ENCODE assay signal across 8 cellular contexts in genomic region chr11:64742087-64742939, GRCh38. TPM values are rescaled to one million over a fixed set of nuclear protein-coding genes. Genes with fewer than 3 reads are reported as not detected.
A peak's percentile ranks its signal among the peaks of the same experiment; 100 is the strongest.
DNase-seq lines count a peak whose midpoint lies in the region; ATAC-seq and TF ChIP-seq lines count a peak whose summit lies in the region.

No MANE protein-coding gene starts in this region.

- peak overlapping the region; percentile 74 for H3K4me3 Mint-ChIP-seq in GM23338
- H3K4me3 Mint-ChIP-seq in activated T-helper 2 cell treated with anti-CD3 and anti-CD28 coated beads, Interferon-gamma antibody, Interleukin-2, Interleukin-4, amounts not matched to agents 10 μg/mL and 5 μg/mL and 100 μg/mL, durations not matched to agents 14 hours and 24 hours and 36 hours (ENCODE audit: low read depth), result peak overlapping the region; percentile 68

- intact Hi-C loops in activated T-helper 2 cell treated with anti-CD3 and anti-CD28 coated beads, Interferon-gamma antibody, Interleukin-2, Interleukin-4, amounts not matched to agents 10 μg/mL and 5 μg/mL and 100 μg/mL, durations not matched to agents 14 hours and 24 hours and 36 hours (cut with micrococcal nuclease), result no loop called here

- peaks cover 29% of the 10 kb centered on the region for H3K36me3 Mint-ChIP-seq in GM23338 (ENCODE audit: low read depth)
- H3K36me3 Mint-ChIP-seq in activated T-helper 2 cell treated with anti-CD3 and anti-CD28 coated beads, Interferon-gamma antibody, Interleukin-2, Interleukin-4, amounts not matched to agents 10 μg/mL and 5 μg/mL and 100 μg/mL, durations not matched to agents 14 hours and 24 hours and 36 hours (ENCODE audit: low read depth), result peaks cover 34% of the 10 kb centered on the region

- H3K27ac ChIP-seq in GM23338 (ENCODE audit: low read depth) (no peak overlapping the region), iPS DF 6.9 (ENCODE audit: low read length) (no peak overlapping the region), smooth muscle cell (ENCODE audit: low read depth) (no peak overlapping the region)

- DNase-seq in BJ (ENCODE audit: low read depth) (no peak), GM23338 (ENCODE audit: low spot score) (peak; percentile 72), iPS DF 6.9 (ENCODE audit: low read depth, low spot score) (no peak), smooth muscle cell (lab: John Stamatoyannopoulos, UW; ENCODE audit: unreplicated experiment) (no peak), NCI-H1048 (lab: John Stamatoyannopoulos, UW) (no peak), NCI-H2029 (lab: John Stamatoyannopoulos, UW) (no peak)
- DNase-seq in activated T-helper 2 cell treated with anti-CD3 and anti-CD28 coated beads, Interferon-gamma antibody, Interleukin-2, Interleukin-4, amounts not matched to agents 10 μg/mL and 5 μg/mL and 100 μg/mL, durations not matched to agents 14 hours and 24 hours and 36 hours (ENCODE audit: low spot score), result no peak

- CTCF ChIA-PET in BJ (lab: Yijun Ruan, JAX), result interaction anchor here (0.9 to 4.7 kb wide), 17 partner anchors 9 to 107 kb away, joined by 3 to 19 read pairs (median 4); partner anchors contain the start of genes PYGM and SF1

- no CpG with 5 or more reads among the region's 59 CpGs for WGBS in iPS DF 6.9 (ENCODE audit: insufficient coverage, insufficient read length)
- 8% methylated on average over 58 of the region's 59 CpGs for WGBS in smooth muscle cell (ENCODE audit: low lambda C conversion rate)

- no peaks in the 10 kb centered on the region; the same call in 2 of the 3 replicates for H3K9me3 Mint-ChIP-seq in GM23338
- no peaks in the 10 kb centered on the region for H3K9me3 Mint-ChIP-seq in activated T-helper 2 cell treated with anti-CD3 and anti-CD28 coated beads, Interferon-gamma antibody, Interleukin-2, Interleukin-4, amounts not matched to agents 10 μg/mL and 5 μg/mL and 100 μg/mL, durations not matched to agents 14 hours and 24 hours and 36 hours

- H3K4me2 ChIP-seq in GM23338, result peak overlapping the region; percentile 92
- H3K4me2 ChIP-seq in smooth muscle cell, result peak overlapping the region; percentile 98

- peaks cover 37% of the 10 kb centered on the region for H3K4me1 Mint-ChIP-seq in GM23338
- H3K4me1 Mint-ChIP-seq in activated T-helper 2 cell treated with anti-CD3 and anti-CD28 coated beads, Interferon-gamma antibody, Interleukin-2, Interleukin-4, amounts not matched to agents 10 μg/mL and 5 μg/mL and 100 μg/mL, durations not matched to agents 14 hours and 24 hours and 36 hours (ENCODE audit: low read depth), result peaks cover 30% of the 10 kb centered on the region

- H4K20me1 ChIP-seq in GM23338 (replicated peaks; ENCODE audit: insufficient read depth) (no peaks in the 10 kb centered on the region), smooth muscle cell (ENCODE audit: low read depth) (no peaks in the 10 kb centered on the region)

- TF ChIP-seq CTCF in BJ (IDR thresholded peaks at IDR 0.05; ENCODE audit: insufficient read depth, low read depth, low read length), result no peak
- no peak for TF ChIP-seq CTCF in GM23338 (conservative IDR thresholded peaks at IDR 0.05; ENCODE audit: low read depth in 2 of 2)
- no peak for TF ChIP-seq CTCF in smooth muscle cell (IDR thresholded peaks at IDR 0.05; ENCODE audit: borderline replicate concordance, insufficient read depth, poor library complexity, severe bottlenecking)

- H3K9ac ChIP-seq in smooth muscle cell (ENCODE audit: low read depth), result no peak overlapping the region

- H3K4me3 ChIP-seq in BJ (ENCODE audit: low read depth, low read length) (peak overlapping the region; percentile 52), GM23338 (peak overlapping the region; percentile 84), iPS DF 6.9 (ENCODE audit: low read length) (peak overlapping the region; percentile 54; the same call in 1 of the 2 replicates), smooth muscle cell (peak overlapping the region; percentile 46)

- peaks cover 39% of the 10 kb centered on the region for H3K27me3 Mint-ChIP-seq in GM23338 (ENCODE audit: insufficient read depth, low read depth, poor library complexity)
- no peaks in the 10 kb centered on the region for H3K27me3 Mint-ChIP-seq in activated T-helper 2 cell treated with anti-CD3 and anti-CD28 coated beads, Interferon-gamma antibody, Interleukin-2, Interleukin-4, amounts not matched to agents 10 μg/mL and 5 μg/mL and 100 μg/mL, durations not matched to agents 14 hours and 24 hours and 36 hours (ENCODE audit: low read depth)

- no peaks in the 10 kb centered on the region for H3K9me2 ChIP-seq in GM23338 (ENCODE audit: insufficient read depth)

- POLR2A ChIA-PET in BJ (lab: Charles Lee), result no interaction called here

- ATAC-seq in GM23338, result peak; percentile 2
- ATAC-seq in HG03095 (IDR thresholded peaks at IDR 0.05; ENCODE audit: unreplicated experiment), result no peak

- no peaks in the 10 kb centered on the region for H3K9me3 ChIP-seq in iPS DF 6.9 (ENCODE audit: control insufficient read depth, insufficient read depth, low read length)
- H3K9me3 ChIP-seq in smooth muscle cell (replicated peaks; ENCODE audit: low read depth), result no peaks in the 10 kb centered on the region

- H2AFZ ChIP-seq in GM23338 (peak overlapping the region; percentile 43), smooth muscle cell (ENCODE audit: low read depth) (no peak overlapping the region)

- peaks cover 41% of the 10 kb centered on the region for H3K4me1 ChIP-seq in GM23338 (ENCODE audit: insufficient read depth)
- peaks cover 16% of the 10 kb centered on the region for H3K4me1 ChIP-seq in iPS DF 6.9 (ENCODE audit: control insufficient read depth, insufficient read depth, low read length)
- peaks cover 22% of the 10 kb centered on the region for H3K4me1 ChIP-seq in smooth muscle cell (ENCODE audit: low read depth)

- peaks cover 18% of the 10 kb centered on the region for H3F3A ChIP-seq in GM23338 (replicated peaks; ENCODE audit: low read depth)
- no peaks in the 10 kb centered on the region for H3F3A ChIP-seq in smooth muscle cell (ENCODE audit: low read depth)

- H3K79me2 ChIP-seq in GM23338 (replicated peaks; ENCODE audit: insufficient read depth) (no peaks in the 10 kb centered on the region), smooth muscle cell (ENCODE audit: low read depth) (no peaks in the 10 kb centered on the region)

- H3K27ac Mint-ChIP-seq in GM23338, result no peak overlapping the region
- no peak overlapping the region for H3K27ac Mint-ChIP-seq in activated T-helper 2 cell treated with anti-CD3 and anti-CD28 coated beads, Interferon-gamma antibody, Interleukin-2, Interleukin-4, amounts not matched to agents 10 μg/mL and 5 μg/mL and 100 μg/mL, durations not matched to agents 14 hours and 24 hours and 36 hours

- H3K27me3 ChIP-seq in BJ (ENCODE audit: control insufficient read depth, insufficient read depth, low read length) (peaks cover 38% of the 10 kb centered on the region), GM23338 (ENCODE audit: insufficient read depth) (peaks cover 34% of the 10 kb centered on the region), iPS DF 6.9 (ENCODE audit: control insufficient read depth, insufficient read depth, low read length) (no peaks in the 10 kb centered on the region; the same call in 1 of the 2 replicates), smooth muscle cell (ENCODE audit: low read depth) (peaks cover 44% of the 10 kb centered on the region)

- H3K36me3 ChIP-seq in BJ (ENCODE audit: control insufficient read depth, insufficient read depth, low read length) (no peaks in the 10 kb centered on the region), GM23338 (ENCODE audit: insufficient read depth) (no peaks in the 10 kb centered on the region), iPS DF 6.9 (ENCODE audit: control insufficient read depth, insufficient read depth, low read length) (no peaks in the 10 kb centered on the region), smooth muscle cell (ENCODE audit: low read depth) (no peaks in the 10 kb centered on the region)

TF ChIP-seq in GM23338, 12 proteins besides CTCF, POLR2A, EP300 and RAD21 (continues in another document):
- TF ChIP-seq CREB1 (CRISPR knock-in tag; IDR thresholded peaks at IDR 0.05; ENCODE audit: low read depth), result no peak

RNA-seq across cellular contexts. Expression of gene RASGRP2, which starts 1.6 kb away (rescaled TPM):
- polyA plus RNA-seq in BJ (2011; rRNA removed) (3.2 and 5.3 TPM in 2 replicates), GM23338 (2016; fragmentation: Nextera tagmentation; extraction: Ambion mirVana) (50.4 and 60.5 TPM in 2 replicates), smooth muscle cell (0.78 and 3.6 TPM in 2 replicates)
- 1.8 and 2.3 TPM in 2 replicates for polyA minus RNA-seq in BJ (2011; rRNA and poly(A)+ RNA removed)
- total RNA-seq in GM23338 (2014; rRNA removed; shearing (Covaris generic)), result 30.1 and 34.4 TPM in 2 replicates
- total RNA-seq in activated T-helper 2 cell treated with anti-CD3 and anti-CD28 coated beads, Interferon-gamma antibody, Interleukin-2, Interleukin-4, amounts not matched to agents 10 μg/mL and 5 μg/mL and 100 μg/mL, durations not matched to agents 14 hours and 24 hours and 36 hours, result 19.6 and 20.9 TPM in 2 replicates
- 0.40 and 2.9 TPM in 2 replicates for total RNA-seq in smooth muscle cell

RNA-seq across cellular contexts. Expression of gene PYGM, which starts 17.5 kb away (rescaled TPM):
- 0.10 TPM in 2 replicates for polyA plus RNA-seq in BJ (2011; rRNA removed)
- 0.15 TPM in 1 of 2 replicates, not detected in the other for polyA minus RNA-seq in BJ (2011; rRNA and poly(A)+ RNA removed)
- 3.9 and 4.4 TPM in 2 replicates for total RNA-seq in GM23338 (2014; rRNA removed; shearing (Covaris generic))
- 1.5 and 2.8 TPM in 2 replicates for polyA plus RNA-seq in GM23338 (2016; fragmentation: Nextera tagmentation; extraction: Ambion mirVana)
- 1.9 and 2.0 TPM in 2 replicates for total RNA-seq in activated T-helper 2 cell treated with anti-CD3 and anti-CD28 coated beads, Interferon-gamma antibody, Interleukin-2, Interleukin-4, amounts not matched to agents 10 μg/mL and 5 μg/mL and 100 μg/mL, durations not matched to agents 14 hours and 24 hours and 36 hours
- 0.58 and 2.2 TPM in 2 replicates for total RNA-seq in smooth muscle cell
- 1.1 and 2.0 TPM in 2 replicates for polyA plus RNA-seq in smooth muscle cell

RNA-seq across cellular contexts. Expression of gene NRXN2, which starts 19.3 kb away (rescaled TPM):
- polyA plus RNA-seq in BJ (2011; rRNA removed) (0.05 and 0.20 TPM in 2 replicates), GM23338 (2016; fragmentation: Nextera tagmentation; extraction: Ambion mirVana) (3.4 and 5.7 TPM in 2 replicates), smooth muscle cell (1.7 and 2.6 TPM in 2 replicates)
- polyA minus RNA-seq in BJ (2011; rRNA and poly(A)+ RNA removed), result 0.46 TPM in 1 of 2 replicates, not detected in the other
- 17.0 and 22.1 TPM in 2 replicates for total RNA-seq in GM23338 (2014; rRNA removed; shearing (Covaris generic))
- total RNA-seq in activated T-helper 2 cell treated with anti-CD3 and anti-CD28 coated beads, Interferon-gamma antibody, Interleukin-2, Interleukin-4, amounts not matched to agents 10 μg/mL and 5 μg/mL and 100 μg/mL, durations not matched to agents 14 hours and 24 hours and 36 hours, result 0.05 TPM in 1 of 2 replicates, not detected in the other
- 0.13 and 1.4 TPM in 2 replicates for total RNA-seq in smooth muscle cell

RNA-seq across cellular contexts. Expression of gene SF1, which starts 36.0 kb away (rescaled TPM):
- 40.3 and 41.7 TPM in 2 replicates for polyA plus RNA-seq in BJ (2011; rRNA removed)
- polyA minus RNA-seq in BJ (2011; rRNA and poly(A)+ RNA removed), result 36.8 and 46.0 TPM in 2 replicates
- 235 and 252 TPM in 2 replicates for total RNA-seq in GM23338 (2014; rRNA removed; shearing (Covaris generic))
- polyA plus RNA-seq in GM23338 (2016; fragmentation: Nextera tagmentation; extraction: Ambion mirVana), result 76.9 and 82.9 TPM in 2 replicates
- 460 and 461 TPM in 2 replicates for total RNA-seq in activated T-helper 2 cell treated with anti-CD3 and anti-CD28 coated beads, Interferon-gamma antibody, Interleukin-2, Interleukin-4, amounts not matched to agents 10 μg/mL and 5 μg/mL and 100 μg/mL, durations not matched to agents 14 hours and 24 hours and 36 hours
- total RNA-seq in smooth muscle cell, result 78.8 and 115 TPM in 2 replicates
- 84.2 and 101 TPM in 2 replicates for polyA plus RNA-seq in smooth muscle cell
